Comparison of ENCODE assay signal across 9 cellular contexts in genomic region chr9:21465859-21466518, GRCh38. TPM values are rescaled to one million over a fixed set of nuclear protein-coding genes. Genes with fewer than 3 reads are reported as not detected.
DNase-seq lines count a peak whose midpoint lies in the region; ATAC-seq, FAIRE-seq and TF ChIP-seq lines count a peak whose summit lies in the region.
"Had no signal": no experiment of that assay in that cellular context is flagged by ENCODE, and none has a peak within 500 bp of the region (broad histone marks: within the 10 kb centered on the region; RNA-seq: fewer than 3 reads in every experiment).

No MANE protein-coding gene starts in this region.

- ATAC-seq in HG02759 (IDR thresholded peaks at IDR 0.05; ENCODE audit: unreplicated experiment), result peak; percentile 70
- ATAC-seq in esophagus mucosa, result peak; percentile 74
- ATAC-seq in pancreas, result peak; percentile 50 to 89 (median 78)
- ATAC-seq in GM19452 (IDR thresholded peaks at IDR 0.05; ENCODE audit: unreplicated experiment), result no peak
- ATAC-seq: K562 had no signal

- no peaks in the 10 kb centered on the region for H3F3A ChIP-seq in PC-9 (ENCODE audit: insufficient read depth, low read depth)

- no peaks in the 10 kb centered on the region for H3K4me1 Mint-ChIP-seq in activated naive CD4-positive, alpha-beta T cell treated with anti-CD3 and anti-CD28 coated beads, Interleukin-2, amount 10 ng/mL, durations not matched to agents 7 days and 5 days

- no peak overlapping the region for H2AFZ ChIP-seq in PC-9

- H3K27me3 ChIP-seq in PC-9 (ENCODE audit: insufficient read depth, low read depth), result no peaks in the 10 kb centered on the region
- H3K27me3 ChIP-seq in pancreas, result no peaks in the 10 kb centered on the region

- H3K27ac ChIP-seq in PC-9 (no peak overlapping the region), pancreas (no peak overlapping the region)

- no peaks in the 10 kb centered on the region for H3K36me3 ChIP-seq in PC-9 (ENCODE audit: low read depth)
- H3K36me3 ChIP-seq in pancreas, result no peaks in the 10 kb centered on the region

- H3K9me3 Mint-ChIP-seq in activated naive CD4-positive, alpha-beta T cell treated with anti-CD3 and anti-CD28 coated beads, Interleukin-2, amount 10 ng/mL, durations not matched to agents 7 days and 5 days, result peaks cover 1% of the 10 kb centered on the region

- no peaks in the 10 kb centered on the region for H3K36me3 Mint-ChIP-seq in activated naive CD4-positive, alpha-beta T cell treated with anti-CD3 and anti-CD28 coated beads, Interleukin-2, amount 10 ng/mL, durations not matched to agents 7 days and 5 days

- H3K27me3 Mint-ChIP-seq in activated naive CD4-positive, alpha-beta T cell treated with anti-CD3 and anti-CD28 coated beads, Interleukin-2, amount 10 ng/mL, durations not matched to agents 7 days and 5 days, result peaks cover 24% of the 10 kb centered on the region

- TF ChIP-seq CTCF in AG04449 (IDR thresholded peaks at IDR 0.05; ENCODE audit: insufficient read depth, low read length, missing control alignments) (peak; percentile 51), PC-9 (conservative IDR thresholded peaks at IDR 0.05) (peak; percentile 71), pancreas (IDR thresholded peaks at IDR 0.05) (peak; percentile 47 to 60 (median 56))

- intact Hi-C loops in PC-9 (cut with micrococcal nuclease; ENCODE audit: unreplicated experiment) (loop anchor here (1.0 kb wide), 1 partner anchor 323 kb away; no protein-coding TSS in a partner anchor), pancreas (cut with DNase I) (loop anchor here in 2 of 3 donors (10.0 kb wide), 2 partner anchors 319 to 329 kb away; no protein-coding TSS in a partner anchor)

- no peak overlapping the region for H3K4me2 ChIP-seq in PC-9

- H4K20me1 ChIP-seq in PC-9 (ENCODE audit: insufficient read depth), result no peaks in the 10 kb centered on the region

- FAIRE-seq in pancreas (lab: Jason Lieb, UNC), result peak; percentile 67
- FAIRE-seq: K562 had no signal

- POLR2A ChIA-PET in AG04449 (lab: Yijun Ruan, JAX) (no interaction called here), PC-9 (lab: Charles Lee; ENCODE audit: unreplicated experiment) (no interaction called here)

- no peak overlapping the region for H3K4me3 Mint-ChIP-seq in activated naive CD4-positive, alpha-beta T cell treated with anti-CD3 and anti-CD28 coated beads, Interleukin-2, amount 10 ng/mL, durations not matched to agents 7 days and 5 days

- H3K4me1 ChIP-seq in PC-9 (replicated peaks; ENCODE audit: insufficient read depth) (no peaks in the 10 kb centered on the region), pancreas (no peaks in the 10 kb centered on the region)

- DNase-seq in AG04449 (ENCODE audit: low read depth, low spot score) (no peak), ELF-1 (ENCODE audit: low read depth, low spot score) (peak; percentile 18), PC-9 (peak; percentile 4 to 51), pancreas (no peak)
- DNase-seq in activated naive CD4-positive, alpha-beta T cell treated with anti-CD3 and anti-CD28 coated beads, Interleukin-2, amount 10 ng/mL, durations not matched to agents 7 days and 5 days, result no peak

- H3K4me3 ChIP-seq in AG04449 (ENCODE audit: low read depth, low read length) (no peak overlapping the region), PC-9 (no peak overlapping the region), pancreas (no peak overlapping the region)
- H3K4me3 ChIP-seq: K562 had no signal

- H3K27ac Mint-ChIP-seq in activated naive CD4-positive, alpha-beta T cell treated with anti-CD3 and anti-CD28 coated beads, Interleukin-2, amount 10 ng/mL, durations not matched to agents 7 days and 5 days, result no peak overlapping the region

- no peaks in the 10 kb centered on the region for H3K9me2 ChIP-seq in PC-9 (ENCODE audit: insufficient read depth)

- CTCF ChIA-PET in AG04449 (lab: Yijun Ruan, JAX), result interaction anchor here (0.6 to 8.0 kb wide), 41 partner anchors 10 to 772 kb away, joined by 3 to 77 read pairs (median 4); partner anchors contain the start of gene IFNE
- CTCF ChIA-PET in PC-9 (lab: Charles Lee), result interaction anchor here (0.6 to 1.3 kb wide), 4 partner anchors 31 to 323 kb away, joined by 4 to 7 read pairs (median 5); no protein-coding TSS in a partner anchor
- CTCF ChIA-PET in activated naive CD4-positive, alpha-beta T cell treated with anti-CD3 and anti-CD28 coated beads, Interleukin-2, amount 10 ng/mL, durations not matched to agents 7 days and 5 days (lab: Charles Lee), result interaction anchor here (0.6 to 1.6 kb wide), 19 partner anchors 9 to 327 kb away, joined by 3 to 21 read pairs (median 3); no protein-coding TSS in a partner anchor

- H3K9me3 ChIP-seq in PC-9 (ENCODE audit: insufficient read depth, low read depth) (no peaks in the 10 kb centered on the region), pancreas (no peaks in the 10 kb centered on the region)

- no TSS peak for BruUV-seq in PC-9 (replicated peaks; lab: Mats Ljungman, UMichigan)

- no peaks in the 10 kb centered on the region for H3K79me2 ChIP-seq in PC-9 (ENCODE audit: low read depth)

RNA-seq across cellular contexts. Expression of gene IFNE, which starts 16.1 kb away (rescaled TPM):
- 3.5 and 4.7 TPM in 2 replicates for total RNA-seq in PC-9 (2021)
- 5.6 TPM for total RNA-seq in esophagus mucosa
- total RNA-seq in pancreas, result not detected
- under 1 TPM in 1 of 2 donors, not detected in 1; 0.12 TPM for polyA plus RNA-seq in pancreas
- total RNA-seq: K562 had no signal
- polyA plus RNA-seq: K562 had no signal

RNA-seq across cellular contexts. Expression of gene IFNA1, which starts 25.8 kb away (rescaled TPM):
- total RNA-seq in PC-9 (2021) (not detected in 2 replicates), esophagus mucosa (not detected), pancreas (not detected)
- polyA plus RNA-seq in pancreas, result not detected
- total RNA-seq: K562 had no signal
- polyA plus RNA-seq: K562 had no signal

RNA-seq across cellular contexts. Expression of gene IFNA8, which starts 57.1 kb away (rescaled TPM):
- total RNA-seq in PC-9 (2021) (not detected in 2 replicates), esophagus mucosa (not detected), pancreas (not detected)
- not detected for polyA plus RNA-seq in pancreas
- total RNA-seq: K562 had no signal
- polyA plus RNA-seq: K562 had no signal

Comparison
In these comparisons a context has a peak if more than half of its experiments do, and no peak if none do; other contexts are left out.
1. DNase-seq: peak in ELF-1 (single experiment) and PC-9 (2 of 2); none in AG04449 (single experiment), pancreas (0 of 6) and activated naive CD4-positive, alpha-beta T cell treated with anti-CD3 and anti-CD28 coated beads, Interleukin-2, amount 10 ng/mL, durations not matched to agents 7 days and 5 days (single experiment).
2. Peak in every context shown above with its lines, with median percentiles within 50 percentile points of each other: CTCF ChIP-seq.